8 cellular contexts compared by ENCODE assay signal in the genomic region with DNA sequence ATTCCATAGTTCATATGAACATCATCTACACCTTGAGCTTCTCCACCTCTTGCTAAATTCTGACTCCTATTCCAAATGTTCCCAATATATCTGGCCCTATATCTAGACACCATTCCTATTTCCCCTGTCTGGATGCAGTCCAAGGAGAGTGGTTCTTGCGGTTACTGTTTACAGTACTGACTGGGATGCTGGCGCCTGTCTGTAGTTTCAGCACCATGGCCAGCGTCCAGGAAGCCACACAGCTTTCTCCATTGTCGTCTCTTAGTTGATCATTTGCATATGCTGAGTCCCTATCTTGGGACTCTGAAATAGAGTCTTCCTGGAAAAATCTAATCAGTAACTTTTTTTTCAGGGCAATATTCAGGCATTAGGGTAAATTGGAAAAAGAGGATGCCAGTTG. TPM values are rescaled to one million over a fixed set of nuclear protein-coding genes. Genes with fewer than 3 reads are reported as not detected.
A peak's percentile ranks its signal among the peaks of the same experiment; 100 is the strongest.
DNase-seq lines count a peak whose midpoint lies in the region; ATAC-seq, FAIRE-seq and TF ChIP-seq lines count a peak whose summit lies in the region.

No MANE protein-coding gene starts in this region.

- peaks cover 46% of the 10 kb centered on the region for H3K4me1 Mint-ChIP-seq in activated CD8-positive, alpha-beta T cell treated with anti-CD3 and anti-CD28 coated beads, Interleukin-2, amount 10 ng/mL, durations not matched to agents 7 days and 5 days (ENCODE audit: low read depth)

- H3K9me3 Mint-ChIP-seq in activated CD8-positive, alpha-beta T cell treated with anti-CD3 and anti-CD28 coated beads, Interleukin-2, amount 10 ng/mL, durations not matched to agents 7 days and 5 days (ENCODE audit: insufficient read depth): no peaks in the 10 kb centered on the region

- no peak overlapping the region for H3K4me3 Mint-ChIP-seq in activated CD8-positive, alpha-beta T cell treated with anti-CD3 and anti-CD28 coated beads, Interleukin-2, amount 10 ng/mL, durations not matched to agents 7 days and 5 days

- ATAC-seq in activated CD8-positive, alpha-beta T cell treated with anti-CD3 and anti-CD28 coated beads, Interleukin-2, amount 10 ng/mL, durations not matched to agents 7 days and 5 days: peak; percentile 52
- ATAC-seq in HG03378 (IDR thresholded peaks at IDR 0.05; ENCODE audit: unreplicated experiment) (no peak), HG02610 (IDR thresholded peaks at IDR 0.05; ENCODE audit: unreplicated experiment) (no peak)

- CTCF ChIA-PET in activated CD8-positive, alpha-beta T cell treated with anti-CD3 and anti-CD28 coated beads, Interleukin-2, amount 10 ng/mL, durations not matched to agents 7 days and 5 days (lab: Charles Lee): interaction anchor here (1.3 kb wide), 1 partner anchor 38 kb away, joined by 3 read pairs; no protein-coding TSS in a partner anchor

- no peak for DNase-seq in GM18507 (ENCODE audit: extremely low spot score, insufficient read length, low read depth)
- peak; percentile 74 for DNase-seq in NCI-H2196 treated with DMSO at 0.1 percent for 48 hours (lab: John Stamatoyannopoulos, UW; ENCODE audit: unreplicated experiment)
- DNase-seq in activated CD8-positive, alpha-beta T cell treated with anti-CD3 and anti-CD28 coated beads, Interleukin-2, amount 10 ng/mL, durations not matched to agents 7 days and 5 days: peak; percentile 84
- peak; percentile 29 for DNase-seq in fibroblast of villous mesenchyme (ENCODE audit: low read depth)
- DNase-seq in stimulated activated CD4-positive, alpha-beta T cell treated with anti-CD3 and anti-CD28 coated beads, Interleukin-12 subunit alpha, Interleukin-12 subunit beta, amount 100 ng/mL, for 48 hours (ENCODE audit: low read depth in 2 of 3, low spot score in 1 of 3): peak; percentile 33 to 58 (median 54)
- no peak for DNase-seq in SKM-1 treated with dmso at 0.1 percent for 144 hours (lab: John Stamatoyannopoulos, UW; ENCODE audit: unreplicated experiment)

- no peak overlapping the region for H3K27ac Mint-ChIP-seq in activated CD8-positive, alpha-beta T cell treated with anti-CD3 and anti-CD28 coated beads, Interleukin-2, amount 10 ng/mL, durations not matched to agents 7 days and 5 days

- TF ChIP-seq CTCF in fibroblast of villous mesenchyme (IDR thresholded peaks at IDR 0.05; ENCODE audit: insufficient read depth, low read depth, low read length): no peak

- H3K36me3 Mint-ChIP-seq in activated CD8-positive, alpha-beta T cell treated with anti-CD3 and anti-CD28 coated beads, Interleukin-2, amount 10 ng/mL, durations not matched to agents 7 days and 5 days (ENCODE audit: low read depth): no peaks in the 10 kb centered on the region

- peak; percentile 84 for FAIRE-seq in GM18507 (lab: Jason Lieb, UNC)

- peaks cover 5% of the 10 kb centered on the region for H3K27me3 Mint-ChIP-seq in activated CD8-positive, alpha-beta T cell treated with anti-CD3 and anti-CD28 coated beads, Interleukin-2, amount 10 ng/mL, durations not matched to agents 7 days and 5 days (ENCODE audit: low read depth)

- POLR2A ChIA-PET in activated CD8-positive, alpha-beta T cell treated with anti-CD3 and anti-CD28 coated beads, Interleukin-2, amount 10 ng/mL, durations not matched to agents 7 days and 5 days (lab: Charles Lee): no interaction called here

- no peak overlapping the region for H3K4me3 ChIP-seq in fibroblast of villous mesenchyme (ENCODE audit: low read depth, low read length)

RNA-seq across cellular contexts. Expression of a gene that starts 14.9 kb away (rescaled TPM):
- 1 to 10 TPM; 1.4 to 1.6 TPM for total RNA-seq in activated CD8-positive, alpha-beta T cell treated with anti-CD3 and anti-CD28 coated beads, Interleukin-2, amount 10 ng/mL, durations not matched to agents 7 days and 5 days
- not detected in 2 replicates for total RNA-seq in fibroblast of villous mesenchyme

RNA-seq across cellular contexts. Expression of a gene that starts 44.4 kb away (rescaled TPM):
- total RNA-seq in activated CD8-positive, alpha-beta T cell treated with anti-CD3 and anti-CD28 coated beads, Interleukin-2, amount 10 ng/mL, durations not matched to agents 7 days and 5 days: not detected
- 12.5 and 29.0 TPM in 2 replicates for total RNA-seq in fibroblast of villous mesenchyme

RNA-seq across cellular contexts. Expression of a gene that starts 53.9 kb away (rescaled TPM):
- total RNA-seq in activated CD8-positive, alpha-beta T cell treated with anti-CD3 and anti-CD28 coated beads, Interleukin-2, amount 10 ng/mL, durations not matched to agents 7 days and 5 days: 1 to 10 TPM; 5.3 to 5.6 TPM
- 5.2 and 7.1 TPM in 2 replicates for total RNA-seq in fibroblast of villous mesenchyme

RNA-seq across cellular contexts. Expression of a gene that starts 56.1 kb away (rescaled TPM):
- total RNA-seq in activated CD8-positive, alpha-beta T cell treated with anti-CD3 and anti-CD28 coated beads, Interleukin-2, amount 10 ng/mL, durations not matched to agents 7 days and 5 days: not detected
- not detected in 2 replicates for total RNA-seq in fibroblast of villous mesenchyme

Comparison
In these comparisons a context has a peak if more than half of its experiments do, and no peak if none do; other contexts are left out.
1. DNase-seq: peak in NCI-H2196 treated with DMSO at 0.1 percent for 48 hours (single experiment), activated CD8-positive, alpha-beta T cell treated with anti-CD3 and anti-CD28 coated beads, Interleukin-2, amount 10 ng/mL, durations not matched to agents 7 days and 5 days (single experiment), fibroblast of villous mesenchyme (single experiment) and stimulated activated CD4-positive, alpha-beta T cell treated with anti-CD3 and anti-CD28 coated beads, Interleukin-12 subunit alpha, Interleukin-12 subunit beta, amount 100 ng/mL, for 48 hours (3 of 3); none in GM18507 (single experiment) and SKM-1 treated with dmso at 0.1 percent for 144 hours (single experiment).
2. RNA of a gene that starts 44.4 kb away (total RNA-seq): 12.5 to 29.0 TPM in fibroblast of villous mesenchyme; not detected in activated CD8-positive, alpha-beta T cell treated with anti-CD3 and anti-CD28 coated beads, Interleukin-2, amount 10 ng/mL, durations not matched to agents 7 days and 5 days; every median in the first group is over 10 times any median in the second.